ENCODE assay signal across 1 cellular context in genomic region chr10:31630866-31631567, GRCh38.
TF ChIP-seq lines count a peak whose summit lies in the region.

No MANE protein-coding gene starts in this region.

TF ChIP-seq in HepG2, 621 proteins besides CTCF, POLR2A, EP300 and RAD21 (continued from another document):
- TF ChIP-seq ZNF503 (CRISPR knock-in tag; IDR thresholded peaks at IDR 0.05) (no peak), JDP2 (CRISPR knock-in tag; IDR thresholded peaks at IDR 0.05; ENCODE audit: borderline replicate concordance) (no peak), ZFP91 (CRISPR knock-in tag; IDR thresholded peaks at IDR 0.05; ENCODE audit: borderline replicate concordance) (no peak), MYC (CRISPR knock-in tag; IDR thresholded peaks at IDR 0.05; ENCODE audit: borderline replicate concordance) (no peak), ZNF784 (CRISPR knock-in tag; IDR thresholded peaks at IDR 0.05; ENCODE audit: borderline replicate concordance) (no peak), FLYWCH1 (CRISPR knock-in tag; IDR thresholded peaks at IDR 0.05) (no peak), ZNF382 (CRISPR knock-in tag; IDR thresholded peaks at IDR 0.05; ENCODE audit: borderline replicate concordance) (no peak), JARID2 (CRISPR knock-in tag; IDR thresholded peaks at IDR 0.05; ENCODE audit: insufficient replicate concordance) (no peak), ELK4 (CRISPR knock-in tag; IDR thresholded peaks at IDR 0.05; ENCODE audit: borderline replicate concordance) (no peak), ZNF263 (CRISPR knock-in tag; IDR thresholded peaks at IDR 0.05) (no peak), TRIM24 (CRISPR knock-in tag; IDR thresholded peaks at IDR 0.05) (no peak)
